22 cellular contexts compared by ENCODE assay signal in genomic region chr7:31204066-31204465, GRCh38.
"Had no signal": no experiment of that assay in that cellular context is flagged by ENCODE, and none has a peak within 500 bp of the region (broad histone marks: within the 10 kb centered on the region; RNA-seq: fewer than 3 reads in every experiment).

No MANE protein-coding gene starts in this region.

- H3K4me3 ChIP-seq: gastrocnemius medialis, lower lobe of right lung, psoas muscle, sigmoid colon, stomach, thyroid gland had no signal

- ATAC-seq: esophagus mucosa; gastrocnemius medialis; left ventricle myocardium superior; lower lobe of right lung; naive thymus-derived CD8-positive, alpha-beta T cell; psoas muscle; right cardiac atrium; stimulated activated effector memory CD8-positive, alpha-beta T cell treated with anti-CD3 and anti-CD28 coated beads, Interleukin-12 subunit alpha, Interleukin-12 subunit beta, amount 100 ng/mL, for 72 hours had no signal

- DNase-seq: effector CD8-positive, alpha-beta T cell; endodermal cell; foreskin fibroblast; gastrocnemius medialis; head of caudate nucleus; left ventricle myocardium superior; lower lobe of right lung; naive thymus-derived CD8-positive, alpha-beta T cell; nephron progenitor cell; nucleus accumbens; psoas muscle; right cardiac atrium; sigmoid colon; stimulated activated CD4-positive, alpha-beta T cell treated with anti-CD3 and anti-CD28 coated beads, Interleukin-2, amount 100 ng/mL, for 24 hours; stimulated activated CD4-positive, alpha-beta T cell treated with anti-CD3 and anti-CD28 coated beads, Interleukin-4, amount 100 ng/mL, for 24 hours; stimulated activated naive CD4-positive, alpha-beta T cell treated with Interleukin-2 at 50 U/mL for 16 hours; trophoblast cell had no signal

- H3K27ac ChIP-seq: epithelial cell of prostate, gastrocnemius medialis, lower lobe of right lung, psoas muscle, sigmoid colon, stomach, thyroid gland had no signal
